Comparison of ENCODE assay signal across 24 cellular contexts in genomic region chr6:166744654-166745134, GRCh38.
"Had no signal": no experiment of that assay in that cellular context is flagged by ENCODE, and none has a peak within 500 bp of the region (broad histone marks: within the 10 kb centered on the region; RNA-seq: fewer than 3 reads in every experiment).

No MANE protein-coding gene starts in this region.

- DNase-seq: activated CD4-positive, alpha-beta T cell treated with anti-CD3 and anti-CD28 coated beads for 1 hour; activated CD4-positive, alpha-beta T cell treated with anti-CD3 and anti-CD28 coated beads, Interleukin-2, amount 50 U/mL, for 48 hours; activated effector memory CD4-positive, alpha-beta T cell treated with anti-CD3 and anti-CD28 coated beads, Interleukin-2, amount 50 U/mL, for 16 hours; activated T-cell treated with anti-CD3 and anti-CD28 coated beads, Interleukin-2, amount 50 U/mL, for 48 hours; amniotic stem cell; body of pancreas; central memory CD4-positive, alpha-beta T cell; effector CD8-positive, alpha-beta T cell; heart left ventricle; left lung; mammary epithelial cell; mucosa of descending colon; naive thymus-derived CD4-positive, alpha-beta T cell; retina; stimulated activated CD4-positive, alpha-beta T cell treated with anti-CD3 and anti-CD28 coated beads, Interleukin-15, amount 100 ng/mL, for 24 hours; stimulated activated CD4-positive, alpha-beta T cell treated with anti-CD3 and anti-CD28 coated beads, Interleukin-4, amount 100 ng/mL, for 1 hour; stimulated activated naive CD4-positive, alpha-beta T cell; T-cell; T-helper 9 cell; tibial artery; uterus had no signal

- H3K27me3 ChIP-seq: body of pancreas, left lung, neutrophil, uterus had no signal

- H3K36me3 ChIP-seq: heart left ventricle, left lung, neutrophil, tibial artery, uterus had no signal

- H3K27me3 Mint-ChIP-seq: naive thymus-derived CD4-positive, alpha-beta T cell; T-cell had no signal

- H3K27ac ChIP-seq: body of pancreas, coronary artery, left lung, neutrophil, tibial artery, uterus had no signal

- H3K36me3 Mint-ChIP-seq: activated naive CD4-positive, alpha-beta T cell treated with anti-CD3 and anti-CD28 coated beads, Interleukin-2, amount 50 U/mL, for 72 hours; naive thymus-derived CD4-positive, alpha-beta T cell; T-cell had no signal

- H3K9me3 ChIP-seq: body of pancreas, heart left ventricle, left lung, mucosa of descending colon, neutrophil, tibial artery, uterus had no signal

- ATAC-seq: activated naive CD4-positive, alpha-beta T cell treated with anti-CD3 and anti-CD28 coated beads, Interleukin-2, amount 50 U/mL, for 72 hours; body of pancreas; heart left ventricle; mucosa of descending colon; naive thymus-derived CD4-positive, alpha-beta T cell; T-cell had no signal

- H3K27ac Mint-ChIP-seq: activated naive CD4-positive, alpha-beta T cell treated with anti-CD3 and anti-CD28 coated beads, Interleukin-2, amount 50 U/mL, for 72 hours; naive thymus-derived CD4-positive, alpha-beta T cell; T-cell had no signal

- H3K9me3 Mint-ChIP-seq: activated naive CD4-positive, alpha-beta T cell treated with anti-CD3 and anti-CD28 coated beads, Interleukin-2, amount 50 U/mL, for 72 hours; naive thymus-derived CD4-positive, alpha-beta T cell; T-cell had no signal

- H3K4me3 ChIP-seq: body of pancreas, coronary artery, heart left ventricle, left lung, mucosa of descending colon, tibial artery, uterus had no signal

- H3K4me3 Mint-ChIP-seq: naive thymus-derived CD4-positive, alpha-beta T cell; T-cell had no signal
